25 cellular contexts compared by ENCODE assay signal in the genomic region with DNA sequence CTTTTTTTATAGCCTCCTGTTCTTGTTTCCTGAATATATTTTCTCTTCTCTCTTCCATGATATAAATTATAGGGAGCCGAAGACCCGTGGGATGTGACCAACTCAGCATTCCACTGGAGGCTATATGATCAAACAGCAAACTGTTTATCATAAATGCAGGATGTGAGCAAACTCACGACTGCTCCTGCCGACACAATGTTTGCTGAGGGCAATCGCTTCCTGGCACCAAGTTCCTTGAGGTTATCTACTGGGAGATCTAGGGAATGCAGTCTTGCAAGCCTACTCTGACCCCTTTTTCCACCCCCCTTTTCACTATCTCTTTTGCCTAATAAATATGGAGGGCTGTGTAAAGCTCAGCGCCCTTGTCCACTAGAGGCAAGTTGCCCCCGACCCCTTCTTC. TPM values are rescaled to one million over a fixed set of nuclear protein-coding genes. Genes with fewer than 3 reads are reported as not detected.
"Had no signal": no experiment of that assay in that cellular context is flagged by ENCODE, and none has a peak within 500 bp of the region (broad histone marks: within the 10 kb centered on the region; RNA-seq: fewer than 3 reads in every experiment).

No MANE protein-coding gene starts in this region.

- ATAC-seq: HepG2, Right ventricle myocardium inferior, SK-N-SH treated with all-trans-retinoic acid at 6 μM for 48 hours had no signal

- DNase-seq: IMR-90, Kasumi-1, MM.1S, NCI-H1092 treated with DMSO at 0.1 percent for 48 hours, NCI-H1436, NCI-H187, NCI-H2029, NCI-H2081 treated with DMSO at 0.1 percent for 48 hours, NCI-H2171, NCI-H226, NCI-H446, NCI-H510A, NCI-H524 treated with DMSO at 0.1 percent for 48 hours, NCI-H69, NCI-H774, Peyer's patch, SHP77 treated with DMSO at 0.1 percent for 48 hours, SJCRH30 had no signal

- H3K27ac ChIP-seq: KMS-11, Peyer's patch, SJCRH30 had no signal

- H3K36me3 ChIP-seq: Peyer's patch, SJCRH30 had no signal

- H3K4me2 ChIP-seq: KMS-11 had no signal

- H3K9me3 ChIP-seq: Peyer's patch, SJCRH30 had no signal

- H3K27me3 ChIP-seq: Peyer's patch, SJCRH30 had no signal

- FAIRE-seq: HepG2 had no signal

- H3K4me1 ChIP-seq: Peyer's patch had no signal

- H3K4me3 ChIP-seq: Peyer's patch, SJCRH30 had no signal

RNA-seq across cellular contexts. Expression of a gene that starts 17.3 kb away (rescaled TPM):
- total RNA-seq: HepG2, HT1080, IMR-90, M059J had no signal
- polyA plus RNA-seq: HepG2, IMR-90 had no signal

RNA-seq across cellular contexts. Expression of a gene that starts 32.2 kb away (rescaled TPM):
- total RNA-seq: HepG2, HT1080, IMR-90, M059J, RPMI7951 had no signal
- polyA plus RNA-seq: HepG2, IMR-90 had no signal

RNA-seq across cellular contexts. Expression of a gene that starts 40.0 kb away (rescaled TPM):
- total RNA-seq: HepG2, HT1080, IMR-90, RPMI7951, SJCRH30 had no signal
- polyA plus RNA-seq: IMR-90 had no signal
